ENCODE assay signal across 8 cellular contexts in genomic region chr12:124512667-124513296, GRCh38. TPM values are rescaled to one million over a fixed set of nuclear protein-coding genes. Genes with fewer than 3 reads are reported as not detected.
A peak's percentile ranks its signal among the peaks of the same experiment; 100 is the strongest.
DNase-seq lines count a peak whose midpoint lies in the region; ATAC-seq and TF ChIP-seq lines count a peak whose summit lies in the region.

No MANE protein-coding gene starts in this region.

- H3K4me3 ChIP-seq in SJSA1 (no peak overlapping the region), fibroblast of mammary gland (ENCODE audit: control insufficient read depth, low read depth, low read length) (no peak overlapping the region), mucosa of stomach (ENCODE audit: low read length) (no peak overlapping the region)

- ATAC-seq in HG03354 (IDR thresholded peaks at IDR 0.05; ENCODE audit: poor library complexity, severe bottlenecking, unreplicated experiment) (no peak), GM18861 (IDR thresholded peaks at IDR 0.05; ENCODE audit: unreplicated experiment) (no peak), GM18907 (IDR thresholded peaks at IDR 0.05; ENCODE audit: unreplicated experiment) (no peak)

- H3K27ac ChIP-seq in SJSA1: peak overlapping the region; percentile 83

- H3K9ac ChIP-seq in mucosa of stomach (ENCODE audit: low read length): peak overlapping the region; percentile 44

- peaks cover 43% of the 10 kb centered on the region for H3K36me3 ChIP-seq in SJSA1
- no peaks in the 10 kb centered on the region for H3K36me3 ChIP-seq in mucosa of stomach (ENCODE audit: control insufficient read depth, insufficient read depth, low read length)

- DNase-seq in HCEC 1CT (peak; percentile 87), SJSA1 (ENCODE audit: low read depth in 1 of 2, low spot score in 2 of 2) (peak; percentile 97 to 98), fibroblast of mammary gland (ENCODE audit: low read depth) (peak; percentile 99), GM13976 (ENCODE audit: low spot score) (no peak)

- H3K4me1 ChIP-seq in SJSA1 (replicated peaks): peaks cover 68% of the 10 kb centered on the region
- peaks cover 75% of the 10 kb centered on the region for H3K4me1 ChIP-seq in mucosa of stomach (ENCODE audit: control insufficient read depth, insufficient read depth, low read length)

- TF ChIP-seq CTCF in fibroblast of mammary gland (conservative IDR thresholded peaks at IDR 0.05; ENCODE audit: control insufficient read depth, insufficient read depth, low read depth, low read length) (no peak), GM13976 (IDR thresholded peaks at IDR 0.05; ENCODE audit: borderline replicate concordance, control extremely low read depth, extremely low read depth, insufficient read depth, missing control alignments) (no peak)

- no peaks in the 10 kb centered on the region for H3K9me3 ChIP-seq in SJSA1 (replicated peaks)
- H3K9me3 ChIP-seq in mucosa of stomach (ENCODE audit: control insufficient read depth, low read length): no peaks in the 10 kb centered on the region

- no peaks in the 10 kb centered on the region for H3K27me3 ChIP-seq in SJSA1 (replicated peaks)
- no peaks in the 10 kb centered on the region for H3K27me3 ChIP-seq in mucosa of stomach (ENCODE audit: control insufficient read depth, insufficient read depth, low read length)

- in situ Hi-C loops in GM13976 (cut with MboI; ENCODE audit: low sequenced_read_pairs, unreplicated experiment): no loop called here

RNA-seq across cellular contexts. Expression of gene NCOR2, which starts 54.6 kb away (rescaled TPM):
- 40.0 and 44.3 TPM in 2 replicates for total RNA-seq in SJSA1 (2014; rRNA removed; shearing (Covaris generic))
